3 cellular contexts compared by ENCODE assay signal in the genomic region with DNA sequence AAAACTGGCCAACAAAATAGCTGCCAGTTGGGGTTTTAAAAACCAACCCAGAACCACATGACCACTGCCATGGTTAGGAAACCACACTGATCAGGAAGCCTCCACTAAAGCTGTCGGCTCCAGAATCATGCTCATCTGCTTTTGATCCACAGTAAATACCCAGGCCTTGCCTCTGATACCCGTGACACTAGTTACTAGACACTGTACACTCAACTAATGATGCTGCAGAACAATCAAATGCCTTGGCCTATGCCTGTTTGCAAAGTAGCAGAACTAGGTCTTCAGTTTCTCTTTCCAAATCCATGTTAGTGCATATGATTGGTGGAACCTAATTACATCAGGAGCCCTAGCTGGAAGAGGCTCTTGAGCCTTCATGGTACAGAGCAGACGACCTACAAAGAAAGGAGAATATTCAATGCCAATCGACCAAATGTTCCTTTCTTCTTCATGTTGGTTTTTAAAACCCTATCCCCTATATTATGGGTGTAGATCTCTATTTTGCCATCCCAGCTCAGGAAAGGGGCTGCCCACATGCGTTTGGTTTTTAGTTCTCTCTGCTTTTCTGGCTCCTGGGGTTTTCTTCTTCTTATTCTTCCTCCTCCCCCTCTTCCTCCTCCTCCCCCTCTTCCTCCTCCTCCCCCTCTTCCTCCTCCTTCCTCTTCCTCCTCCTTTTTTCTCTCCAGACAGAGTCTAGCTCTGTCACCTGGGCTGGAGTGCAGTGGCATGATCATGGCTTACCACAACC.
TF ChIP-seq lines count a peak whose summit lies in the region.

No MANE protein-coding gene starts in this region.

TF ChIP-seq in SK-N-SH treated with all-trans-retinoic acid at 6 μM for 48 hours, 23 proteins besides CTCF, POLR2A, EP300 and RAD21 (continued from another document and continues in another):
- TF ChIP-seq CSRNP3 (CRISPR knock-in tag; IDR thresholded peaks at IDR 0.05) (no peak), ARNTL (CRISPR knock-in tag; IDR thresholded peaks at IDR 0.05; ENCODE audit: borderline replicate concordance, low read depth) (no peak), TCF4 (CRISPR knock-in tag; IDR thresholded peaks at IDR 0.05; ENCODE audit: borderline replicate concordance) (no peak), PATZ1 (CRISPR knock-in tag; IDR thresholded peaks at IDR 0.05; ENCODE audit: borderline replicate concordance) (no peak), ZNF565 (CRISPR knock-in tag; conservative IDR thresholded peaks at IDR 0.05; ENCODE audit: low read depth) (no peak), ZNF70 (CRISPR knock-in tag; IDR thresholded peaks at IDR 0.05) (no peak), POU6F1 (CRISPR knock-in tag; IDR thresholded peaks at IDR 0.05; ENCODE audit: borderline replicate concordance, low read depth) (no peak), RARB (CRISPR knock-in tag; IDR thresholded peaks at IDR 0.05) (no peak), BACH2 (CRISPR knock-in tag; IDR thresholded peaks at IDR 0.05; ENCODE audit: borderline replicate concordance) (no peak), TOX (CRISPR knock-in tag; IDR thresholded peaks at IDR 0.05; ENCODE audit: borderline replicate concordance) (no peak), SNAI2 (CRISPR knock-in tag; IDR thresholded peaks at IDR 0.05) (no peak)

TF ChIP-seq in SK-N-SH, 30 proteins besides CTCF, POLR2A, EP300 and RAD21 (continued from another document):
- no peak for TF ChIP-seq SIN3A (IDR thresholded peaks at IDR 0.05; ENCODE audit: borderline replicate concordance, low read depth, low read length)
- TF ChIP-seq, protein P1, sequence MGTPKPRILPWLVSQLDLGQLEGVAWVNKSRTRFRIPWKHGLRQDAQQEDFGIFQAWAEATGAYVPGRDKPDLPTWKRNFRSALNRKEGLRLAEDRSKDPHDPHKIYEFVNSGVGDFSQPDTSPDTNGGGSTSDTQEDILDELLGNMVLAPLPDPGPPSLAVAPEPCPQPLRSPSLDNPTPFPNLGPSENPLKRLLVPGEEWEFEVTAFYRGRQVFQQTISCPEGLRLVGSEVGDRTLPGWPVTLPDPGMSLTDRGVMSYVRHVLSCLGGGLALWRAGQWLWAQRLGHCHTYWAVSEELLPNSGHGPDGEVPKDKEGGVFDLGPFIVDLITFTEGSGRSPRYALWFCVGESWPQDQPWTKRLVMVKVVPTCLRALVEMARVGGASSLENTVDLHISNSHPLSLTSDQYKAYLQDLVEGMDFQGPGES (IDR thresholded peaks at IDR 0.05; ENCODE audit: low read depth, low read length) = no peak
- TF ChIP-seq YY1 (IDR thresholded peaks at IDR 0.05; ENCODE audit: low read depth) = no peak
- TF ChIP-seq RXRA (IDR thresholded peaks at IDR 0.05; ENCODE audit: borderline replicate concordance, low read depth) = no peak
- no peak for TF ChIP-seq GABPA (IDR thresholded peaks at IDR 0.05; ENCODE audit: low read depth)
- no peak for TF ChIP-seq GATA2 (CRISPR knock-in tag; IDR thresholded peaks at IDR 0.05)
- no peak for TF ChIP-seq USF2 (IDR thresholded peaks at IDR 0.05; ENCODE audit: borderline replicate concordance, low read depth, low read length)
- no peak for TF ChIP-seq EZH2phosphoT487 (IDR thresholded peaks at IDR 0.05; ENCODE audit: borderline replicate concordance, low read depth)
- TF ChIP-seq RCOR1 (IDR thresholded peaks at IDR 0.05; ENCODE audit: low read length) = no peak
- no peak for TF ChIP-seq FOXM1 (IDR thresholded peaks at IDR 0.05; ENCODE audit: low read depth)
- no peak for TF ChIP-seq MAX (IDR thresholded peaks at IDR 0.05; ENCODE audit: low read depth)
- TF ChIP-seq, protein P2, sequence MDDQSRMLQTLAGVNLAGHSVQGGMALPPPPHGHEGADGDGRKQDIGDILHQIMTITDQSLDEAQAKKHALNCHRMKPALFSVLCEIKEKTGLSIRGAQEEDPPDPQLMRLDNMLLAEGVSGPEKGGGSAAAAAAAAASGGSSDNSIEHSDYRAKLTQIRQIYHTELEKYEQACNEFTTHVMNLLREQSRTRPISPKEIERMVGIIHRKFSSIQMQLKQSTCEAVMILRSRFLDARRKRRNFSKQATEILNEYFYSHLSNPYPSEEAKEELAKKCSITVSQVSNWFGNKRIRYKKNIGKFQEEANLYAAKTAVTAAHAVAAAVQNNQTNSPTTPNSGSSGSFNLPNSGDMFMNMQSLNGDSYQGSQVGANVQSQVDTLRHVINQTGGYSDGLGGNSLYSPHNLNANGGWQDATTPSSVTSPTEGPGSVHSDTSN (IDR thresholded peaks at IDR 0.05) = no peak
- no peak for TF ChIP-seq ZBTB33 (IDR thresholded peaks at IDR 0.05; ENCODE audit: borderline replicate concordance, low read depth)
- TF ChIP-seq FOSL2 (IDR thresholded peaks at IDR 0.05; ENCODE audit: borderline replicate concordance, low read depth) = no peak
- no peak for TF ChIP-seq NFIC (IDR thresholded peaks at IDR 0.05; ENCODE audit: borderline replicate concordance)
- TF ChIP-seq FOXJ3 (CRISPR knock-in tag; IDR thresholded peaks at IDR 0.05) = no peak
- TF ChIP-seq ELF1 (IDR thresholded peaks at IDR 0.05) = no peak

TF ChIP-seq in HEK293, 187 proteins besides CTCF, POLR2A, EP300 and RAD21 (continued from another document):
- TF ChIP-seq, protein P3, sequence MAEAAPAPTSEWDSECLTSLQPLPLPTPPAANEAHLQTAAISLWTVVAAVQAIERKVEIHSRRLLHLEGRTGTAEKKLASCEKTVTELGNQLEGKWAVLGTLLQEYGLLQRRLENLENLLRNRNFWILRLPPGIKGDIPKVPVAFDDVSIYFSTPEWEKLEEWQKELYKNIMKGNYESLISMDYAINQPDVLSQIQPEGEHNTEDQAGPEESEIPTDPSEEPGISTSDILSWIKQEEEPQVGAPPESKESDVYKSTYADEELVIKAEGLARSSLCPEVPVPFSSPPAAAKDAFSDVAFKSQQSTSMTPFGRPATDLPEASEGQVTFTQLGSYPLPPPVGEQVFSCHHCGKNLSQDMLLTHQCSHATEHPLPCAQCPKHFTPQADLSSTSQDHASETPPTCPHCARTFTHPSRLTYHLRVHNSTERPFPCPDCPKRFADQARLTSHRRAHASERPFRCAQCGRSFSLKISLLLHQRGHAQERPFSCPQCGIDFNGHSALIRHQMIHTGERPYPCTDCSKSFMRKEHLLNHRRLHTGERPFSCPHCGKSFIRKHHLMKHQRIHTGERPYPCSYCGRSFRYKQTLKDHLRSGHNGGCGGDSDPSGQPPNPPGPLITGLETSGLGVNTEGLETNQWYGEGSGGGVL (tag by site-specific recombination; IDR thresholded peaks at IDR 0.05) = no peak
- TF ChIP-seq, protein P2 (CRISPR knock-in tag; IDR thresholded peaks at IDR 0.05) = no peak
- TF ChIP-seq, protein P4, sequence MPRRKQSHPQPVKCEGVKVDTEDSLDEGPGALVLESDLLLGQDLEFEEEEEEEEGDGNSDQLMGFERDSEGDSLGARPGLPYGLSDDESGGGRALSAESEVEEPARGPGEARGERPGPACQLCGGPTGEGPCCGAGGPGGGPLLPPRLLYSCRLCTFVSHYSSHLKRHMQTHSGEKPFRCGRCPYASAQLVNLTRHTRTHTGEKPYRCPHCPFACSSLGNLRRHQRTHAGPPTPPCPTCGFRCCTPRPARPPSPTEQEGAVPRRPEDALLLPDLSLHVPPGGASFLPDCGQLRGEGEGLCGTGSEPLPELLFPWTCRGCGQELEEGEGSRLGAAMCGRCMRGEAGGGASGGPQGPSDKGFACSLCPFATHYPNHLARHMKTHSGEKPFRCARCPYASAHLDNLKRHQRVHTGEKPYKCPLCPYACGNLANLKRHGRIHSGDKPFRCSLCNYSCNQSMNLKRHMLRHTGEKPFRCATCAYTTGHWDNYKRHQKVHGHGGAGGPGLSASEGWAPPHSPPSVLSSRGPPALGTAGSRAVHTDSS (tag by site-specific recombination; IDR thresholded peaks at IDR 0.05) = peak; percentile 77
